Comparison of ENCODE assay signal across 13 cellular contexts in genomic region chr1:16151985-16152384, GRCh38. TPM values are rescaled to one million over a fixed set of nuclear protein-coding genes. Genes with fewer than 3 reads are reported as not detected.
DNase-seq lines count a peak whose midpoint lies in the region; ATAC-seq and TF ChIP-seq lines count a peak whose summit lies in the region.
"Had no signal": no experiment of that assay in that cellular context is flagged by ENCODE, and none has a peak within 500 bp of the region (broad histone marks: within the 10 kb centered on the region; RNA-seq: fewer than 3 reads in every experiment).

No MANE protein-coding gene starts in this region.

- no peaks in the 10 kb centered on the region for H3K9me3 Mint-ChIP-seq in activated T-cell treated with anti-CD3 and anti-CD28 coated beads, Interleukin-2, amount 50 U/mL, for 24 hours
- H3K9me3 Mint-ChIP-seq: activated CD4-positive, alpha-beta memory T cell treated with anti-CD3 and anti-CD28 coated beads for 36 hours; activated naive CD8-positive, alpha-beta T cell treated with anti-CD3 and anti-CD28 coated beads for 36 hours had no signal

- intact Hi-C loops in esophagus squamous epithelium (cut with DNase I) (no loop called here), prostate gland (cut with DNase I) (no loop called here)

- no peak for TF ChIP-seq CTCF in RWPE2 (IDR thresholded peaks at IDR 0.05; ENCODE audit: poor library complexity, severe bottlenecking)
- TF ChIP-seq CTCF in esophagus squamous epithelium (IDR thresholded peaks at IDR 0.05): no peak
- TF ChIP-seq CTCF in prostate gland (IDR thresholded peaks at IDR 0.05): no peak
- TF ChIP-seq CTCF in omental fat pad (IDR thresholded peaks at IDR 0.05): no peak

- H3K4me3 ChIP-seq in BLaER1 (no peak overlapping the region), RWPE2 (ENCODE audit: severe bottlenecking) (peak overlapping the region; percentile 68), esophagus squamous epithelium (peak overlapping the region; percentile 79 to 96 (median 88)), prostate gland (no peak overlapping the region)

- H3K9me3 ChIP-seq in BLaER1: no peaks in the 10 kb centered on the region
- H3K9me3 ChIP-seq in RWPE2 (ENCODE audit: severe bottlenecking): no peaks in the 10 kb centered on the region
- H3K9me3 ChIP-seq in esophagus squamous epithelium: no peaks in the 10 kb centered on the region
- H3K9me3 ChIP-seq in prostate gland: no peaks in the 10 kb centered on the region

- H3K4me3 Mint-ChIP-seq in activated T-cell treated with anti-CD3 and anti-CD28 coated beads, Interleukin-2, amount 50 U/mL, for 24 hours: no peak overlapping the region
- H3K4me3 Mint-ChIP-seq: activated CD4-positive, alpha-beta memory T cell treated with anti-CD3 and anti-CD28 coated beads for 36 hours; activated naive CD8-positive, alpha-beta T cell treated with anti-CD3 and anti-CD28 coated beads for 36 hours had no signal

- peaks cover 22% of the 10 kb centered on the region for H3K27me3 Mint-ChIP-seq in activated T-cell treated with anti-CD3 and anti-CD28 coated beads, Interleukin-2, amount 50 U/mL, for 24 hours

- DNase-seq in RWPE2 (ENCODE audit: low spot score) (no peak), esophagus squamous epithelium (lab: John Stamatoyannopoulos, UW) (no peak), prostate gland (ENCODE audit: low spot score) (no peak), omental fat pad (ENCODE audit: low spot score) (no peak), hepatic stellate cell (ENCODE audit: low spot score) (no peak)
- DNase-seq in activated T-cell treated with anti-CD3 and anti-CD28 coated beads, Interleukin-2, amount 50 U/mL, for 24 hours: no peak
- DNase-seq: activated CD4-positive, alpha-beta memory T cell treated with anti-CD3 and anti-CD28 coated beads for 36 hours; activated naive CD8-positive, alpha-beta T cell treated with anti-CD3 and anti-CD28 coated beads for 36 hours; MM.1S; NCI-H69; posterior cingulate gyrus had no signal

- ATAC-seq in RWPE2 (ENCODE audit: low read depth) (no peak), omental fat pad (ENCODE audit: low FRiP score) (no peak), HG03159 (IDR thresholded peaks at IDR 0.05; ENCODE audit: unreplicated experiment) (no peak)

- H3K27ac Mint-ChIP-seq in activated T-cell treated with anti-CD3 and anti-CD28 coated beads, Interleukin-2, amount 50 U/mL, for 24 hours: no peak overlapping the region
- H3K27ac Mint-ChIP-seq: activated CD4-positive, alpha-beta memory T cell treated with anti-CD3 and anti-CD28 coated beads for 36 hours; activated naive CD8-positive, alpha-beta T cell treated with anti-CD3 and anti-CD28 coated beads for 36 hours had no signal

- TF ChIP-seq POLR2A in esophagus squamous epithelium (IDR thresholded peaks at IDR 0.05) (no peak), prostate gland (IDR thresholded peaks at IDR 0.05) (no peak)

- no peaks in the 10 kb centered on the region for H3K36me3 ChIP-seq in BLaER1
- H3K36me3 ChIP-seq in RWPE2 (ENCODE audit: low read depth): peaks cover 82% of the 10 kb centered on the region
- peaks cover 12 to 57% (median 12%) of the 10 kb centered on the region in 3 donors for H3K36me3 ChIP-seq in esophagus squamous epithelium
- H3K36me3 ChIP-seq in prostate gland: no peaks in the 10 kb centered on the region

- no peaks in the 10 kb centered on the region for H3K36me3 Mint-ChIP-seq in activated T-cell treated with anti-CD3 and anti-CD28 coated beads, Interleukin-2, amount 50 U/mL, for 24 hours (ENCODE audit: low read depth)
- H3K36me3 Mint-ChIP-seq: activated CD4-positive, alpha-beta memory T cell treated with anti-CD3 and anti-CD28 coated beads for 36 hours; activated naive CD8-positive, alpha-beta T cell treated with anti-CD3 and anti-CD28 coated beads for 36 hours had no signal

- H3K27ac ChIP-seq in BLaER1 (no peak overlapping the region), RWPE2 (ENCODE audit: poor library complexity, severe bottlenecking) (peak overlapping the region; percentile 99), esophagus squamous epithelium (peak overlapping the region; percentile 93 to 98 (median 98)), prostate gland (peak overlapping the region; percentile 69 to 76)

- peak overlapping the region; percentile 78 for H3K4me2 ChIP-seq in BLaER1

- peaks cover 22% of the 10 kb centered on the region for H3K4me1 Mint-ChIP-seq in activated T-cell treated with anti-CD3 and anti-CD28 coated beads, Interleukin-2, amount 50 U/mL, for 24 hours (ENCODE audit: low read depth)

- H3K9ac ChIP-seq in BLaER1: no peak overlapping the region

- H4K20me1 ChIP-seq in BLaER1: peaks cover 44% of the 10 kb centered on the region

- 88 to 90% methylated on average over 2 to 3 of the region's 4 CpGs for WGBS in esophagus squamous epithelium, 2 donors
- 91% methylated on average over 2 of the region's 4 CpGs for WGBS in prostate gland

- H3K4me1 ChIP-seq in BLaER1 (peaks cover 81% of the 10 kb centered on the region), RWPE2 (ENCODE audit: insufficient read depth, poor library complexity, severe bottlenecking) (peaks cover 52% of the 10 kb centered on the region), esophagus squamous epithelium (peaks cover 31 to 98% (median 42%) of the 10 kb centered on the region in 3 donors), prostate gland (replicated peaks) (no peaks in the 10 kb centered on the region)

- H3K27me3 ChIP-seq in BLaER1 (peaks cover 53% of the 10 kb centered on the region), RWPE2 (ENCODE audit: insufficient read depth, poor library complexity, severe bottlenecking) (no peaks in the 10 kb centered on the region), esophagus squamous epithelium (peaks cover 0 to 7% (median 0%) of the 10 kb centered on the region in 4 donors), prostate gland (replicated peaks; ENCODE audit: insufficient read depth) (no peaks in the 10 kb centered on the region)

RNA-seq across cellular contexts. Expression of gene EPHA2, which starts 3.9 kb away (rescaled TPM):
- total RNA-seq in esophagus squamous epithelium: 100 to 1,000 TPM in 3 of 4 donors, 10 to 100 TPM in 1; 87.5 to 225 (median 137) TPM
- 10 to 100 TPM; 14.8 to 17.7 TPM for total RNA-seq in prostate gland
- 10 to 100 TPM; 15.3 to 41.8 (median 28.6) TPM for total RNA-seq in omental fat pad

Comparison
In these comparisons a context has a peak if more than half of its experiments do, and no peak if none do; other contexts are left out.
1. H3K4me3 ChIP-seq: peak in RWPE2 (single experiment) and esophagus squamous epithelium (4 of 4); none in BLaER1 (single experiment) and prostate gland (0 of 2).